ENCODE assay signal across 1 cellular context in genomic region chr3:66083961-66084270, GRCh38.
TF ChIP-seq lines count a peak whose summit lies in the region.

No MANE protein-coding gene starts in this region.

TF ChIP-seq in HepG2, 621 proteins besides CTCF, POLR2A, EP300 and RAD21 (continued from another document and continues in another):
- peak; percentile 81 to 86 for TF ChIP-seq NR2F1 (CRISPR knock-in tag; IDR thresholded peaks at IDR 0.05)
- no peak for TF ChIP-seq YEATS2 (CRISPR knock-in tag; IDR thresholded peaks at IDR 0.05; ENCODE audit: borderline replicate concordance)
- TF ChIP-seq NCOR1 (IDR thresholded peaks at IDR 0.05; ENCODE audit: borderline replicate concordance, low read length), result 0 out of 2 replicates have a peak, but pooled peaks have one; percentile 22
- TF ChIP-seq, protein P1, sequence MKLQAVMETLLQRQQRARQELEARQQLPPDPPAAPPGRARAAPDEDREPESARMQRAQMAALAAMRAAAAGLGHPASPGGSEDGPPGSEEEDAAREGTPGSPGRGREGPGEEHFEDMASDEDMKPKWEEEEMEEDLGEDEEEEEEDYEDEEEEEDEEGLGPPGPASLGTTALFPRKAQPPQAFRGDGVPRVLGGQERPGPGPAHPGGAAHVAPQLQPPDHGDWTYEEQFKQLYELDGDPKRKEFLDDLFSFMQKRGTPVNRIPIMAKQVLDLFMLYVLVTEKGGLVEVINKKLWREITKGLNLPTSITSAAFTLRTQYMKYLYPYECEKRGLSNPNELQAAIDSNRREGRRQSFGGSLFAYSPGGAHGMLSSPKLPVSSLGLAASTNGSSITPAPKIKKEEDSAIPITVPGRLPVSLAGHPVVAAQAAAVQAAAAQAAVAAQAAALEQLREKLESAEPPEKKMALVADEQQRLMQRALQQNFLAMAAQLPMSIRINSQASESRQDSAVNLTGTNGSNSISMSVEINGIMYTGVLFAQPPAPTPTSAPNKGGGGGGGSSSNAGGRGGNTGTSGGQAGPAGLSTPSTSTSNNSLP (IDR thresholded peaks at IDR 0.05; ENCODE audit: low read depth, low read length), result peak; percentile 51; the same call in 1 of the 2 replicates
- TF ChIP-seq, protein P2, sequence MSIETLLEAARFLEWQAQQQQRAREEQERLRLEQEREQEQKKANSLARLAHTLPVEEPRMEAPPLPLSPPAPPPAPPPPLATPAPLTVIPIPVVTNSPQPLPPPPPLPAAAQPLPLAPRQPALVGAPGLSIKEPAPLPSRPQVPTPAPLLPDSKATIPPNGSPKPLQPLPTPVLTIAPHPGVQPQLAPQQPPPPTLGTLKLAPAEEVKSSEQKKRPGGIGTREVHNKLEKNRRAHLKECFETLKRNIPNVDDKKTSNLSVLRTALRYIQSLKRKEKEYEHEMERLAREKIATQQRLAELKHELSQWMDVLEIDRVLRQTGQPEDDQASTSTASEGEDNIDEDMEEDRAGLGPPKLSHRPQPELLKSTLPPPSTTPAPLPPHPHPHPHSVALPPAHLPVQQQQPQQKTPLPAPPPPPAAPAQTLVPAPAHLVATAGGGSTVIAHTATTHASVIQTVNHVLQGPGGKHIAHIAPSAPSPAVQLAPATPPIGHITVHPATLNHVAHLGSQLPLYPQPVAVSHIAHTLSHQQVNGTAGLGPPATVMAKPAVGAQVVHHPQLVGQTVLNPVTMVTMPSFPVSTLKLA (IDR thresholded peaks at IDR 0.05), result no peak
- TF ChIP-seq, protein P3, sequence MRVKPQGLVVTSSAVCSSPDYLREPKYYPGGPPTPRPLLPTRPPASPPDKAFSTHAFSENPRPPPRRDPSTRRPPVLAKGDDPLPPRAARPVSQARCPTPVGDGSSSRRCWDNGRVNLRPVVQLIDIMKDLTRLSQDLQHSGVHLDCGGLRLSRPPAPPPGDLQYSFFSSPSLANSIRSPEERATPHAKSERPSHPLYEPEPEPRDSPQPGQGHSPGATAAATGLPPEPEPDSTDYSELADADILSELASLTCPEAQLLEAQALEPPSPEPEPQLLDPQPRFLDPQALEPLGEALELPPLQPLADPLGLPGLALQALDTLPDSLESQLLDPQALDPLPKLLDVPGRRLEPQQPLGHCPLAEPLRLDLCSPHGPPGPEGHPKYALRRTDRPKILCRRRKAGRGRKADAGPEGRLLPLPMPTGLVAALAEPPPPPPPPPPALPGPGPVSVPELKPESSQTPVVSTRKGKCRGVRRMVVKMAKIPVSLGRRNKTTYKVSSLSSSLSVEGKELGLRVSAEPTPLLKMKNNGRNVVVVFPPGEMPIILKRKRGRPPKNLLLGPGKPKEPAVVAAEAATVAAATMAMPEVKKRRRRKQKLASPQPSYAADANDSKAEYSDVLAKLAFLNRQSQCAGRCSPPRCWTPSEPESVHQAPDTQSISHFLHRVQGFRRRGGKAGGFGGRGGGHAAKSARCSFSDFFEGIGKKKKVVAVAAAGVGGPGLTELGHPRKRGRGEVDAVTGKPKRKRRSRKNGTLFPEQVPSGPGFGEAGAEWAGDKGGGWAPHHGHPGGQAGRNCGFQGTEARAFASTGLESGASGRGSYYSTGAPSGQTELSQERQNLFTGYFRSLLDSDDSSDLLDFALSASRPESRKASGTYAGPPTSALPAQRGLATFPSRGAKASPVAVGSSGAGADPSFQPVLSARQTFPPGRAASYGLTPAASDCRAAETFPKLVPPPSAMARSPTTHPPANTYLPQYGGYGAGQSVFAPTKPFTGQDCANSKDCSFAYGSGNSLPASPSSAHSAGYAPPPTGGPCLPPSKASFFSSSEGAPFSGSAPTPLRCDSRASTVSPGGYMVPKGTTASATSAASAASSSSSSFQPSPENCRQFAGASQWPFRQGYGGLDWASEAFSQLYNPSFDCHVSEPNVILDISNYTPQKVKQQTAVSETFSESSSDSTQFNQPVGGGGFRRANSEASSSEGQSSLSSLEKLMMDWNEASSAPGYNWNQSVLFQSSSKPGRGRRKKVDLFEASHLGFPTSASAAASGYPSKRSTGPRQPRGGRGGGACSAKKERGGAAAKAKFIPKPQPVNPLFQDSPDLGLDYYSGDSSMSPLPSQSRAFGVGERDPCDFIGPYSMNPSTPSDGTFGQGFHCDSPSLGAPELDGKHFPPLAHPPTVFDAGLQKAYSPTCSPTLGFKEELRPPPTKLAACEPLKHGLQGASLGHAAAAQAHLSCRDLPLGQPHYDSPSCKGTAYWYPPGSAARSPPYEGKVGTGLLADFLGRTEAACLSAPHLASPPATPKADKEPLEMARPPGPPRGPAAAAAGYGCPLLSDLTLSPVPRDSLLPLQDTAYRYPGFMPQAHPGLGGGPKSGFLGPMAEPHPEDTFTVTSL (CRISPR knock-in tag; IDR thresholded peaks at IDR 0.05; ENCODE audit: borderline replicate concordance), result peak; percentile 53; the same call in 1 of the 2 replicates
- 0 out of 2 replicates have a peak, but pooled peaks have one; percentile 28 for TF ChIP-seq MIXL1 (CRISPR knock-in tag; IDR thresholded peaks at IDR 0.05)
- no peak for TF ChIP-seq ZNF672 (CRISPR knock-in tag; IDR thresholded peaks at IDR 0.05)
- TF ChIP-seq SAP130 (CRISPR knock-in tag; IDR thresholded peaks at IDR 0.05; ENCODE audit: low read depth), result peak; percentile 18; the same call in 1 of the 2 replicates
- no peak for TF ChIP-seq FOXP1 (IDR thresholded peaks at IDR 0.05)
- peak; percentile 48; the same call in 1 of the 2 replicates for TF ChIP-seq FOXP1 (CRISPR knock-in tag; IDR thresholded peaks at IDR 0.05)
- TF ChIP-seq GMEB2 (CRISPR knock-in tag; IDR thresholded peaks at IDR 0.05; ENCODE audit: low read depth), result no peak
- no peak for TF ChIP-seq ZNF24 (IDR thresholded peaks at IDR 0.05)
- peak; percentile 71 for TF ChIP-seq RARA (CRISPR knock-in tag; IDR thresholded peaks at IDR 0.05)
- no peak for TF ChIP-seq SNRNP70 (IDR thresholded peaks at IDR 0.05; ENCODE audit: low read depth, low read length)
- TF ChIP-seq JARID2 (CRISPR knock-in tag; IDR thresholded peaks at IDR 0.05; ENCODE audit: insufficient replicate concordance), result no peak
- no peak for TF ChIP-seq ZSCAN20 (CRISPR knock-in tag; IDR thresholded peaks at IDR 0.05; ENCODE audit: borderline replicate concordance)
- no peak for TF ChIP-seq ARNT2 (CRISPR knock-in tag; IDR thresholded peaks at IDR 0.05; ENCODE audit: low read depth)
- peak; percentile 60 for TF ChIP-seq NR2C2 (CRISPR knock-in tag; IDR thresholded peaks at IDR 0.05; ENCODE audit: borderline replicate concordance)
- TF ChIP-seq, protein P4, sequence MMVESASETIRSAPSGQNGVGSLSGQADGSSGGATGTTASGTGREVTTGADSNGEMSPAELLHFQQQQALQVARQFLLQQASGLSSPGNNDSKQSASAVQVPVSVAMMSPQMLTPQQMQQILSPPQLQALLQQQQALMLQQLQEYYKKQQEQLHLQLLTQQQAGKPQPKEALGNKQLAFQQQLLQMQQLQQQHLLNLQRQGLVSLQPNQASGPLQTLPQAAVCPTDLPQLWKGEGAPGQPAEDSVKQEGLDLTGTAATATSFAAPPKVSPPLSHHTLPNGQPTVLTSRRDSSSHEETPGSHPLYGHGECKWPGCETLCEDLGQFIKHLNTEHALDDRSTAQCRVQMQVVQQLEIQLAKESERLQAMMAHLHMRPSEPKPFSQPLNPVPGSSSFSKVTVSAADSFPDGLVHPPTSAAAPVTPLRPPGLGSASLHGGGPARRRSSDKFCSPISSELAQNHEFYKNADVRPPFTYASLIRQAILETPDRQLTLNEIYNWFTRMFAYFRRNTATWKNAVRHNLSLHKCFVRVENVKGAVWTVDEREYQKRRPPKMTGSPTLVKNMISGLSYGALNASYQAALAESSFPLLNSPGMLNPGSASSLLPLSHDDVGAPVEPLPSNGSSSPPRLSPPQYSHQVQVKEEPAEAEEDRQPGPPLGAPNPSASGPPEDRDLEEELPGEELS (CRISPR knock-in tag; IDR thresholded peaks at IDR 0.05), result peak; percentile 41; the same call in 1 of the 2 replicates
- TF ChIP-seq, protein P5, sequence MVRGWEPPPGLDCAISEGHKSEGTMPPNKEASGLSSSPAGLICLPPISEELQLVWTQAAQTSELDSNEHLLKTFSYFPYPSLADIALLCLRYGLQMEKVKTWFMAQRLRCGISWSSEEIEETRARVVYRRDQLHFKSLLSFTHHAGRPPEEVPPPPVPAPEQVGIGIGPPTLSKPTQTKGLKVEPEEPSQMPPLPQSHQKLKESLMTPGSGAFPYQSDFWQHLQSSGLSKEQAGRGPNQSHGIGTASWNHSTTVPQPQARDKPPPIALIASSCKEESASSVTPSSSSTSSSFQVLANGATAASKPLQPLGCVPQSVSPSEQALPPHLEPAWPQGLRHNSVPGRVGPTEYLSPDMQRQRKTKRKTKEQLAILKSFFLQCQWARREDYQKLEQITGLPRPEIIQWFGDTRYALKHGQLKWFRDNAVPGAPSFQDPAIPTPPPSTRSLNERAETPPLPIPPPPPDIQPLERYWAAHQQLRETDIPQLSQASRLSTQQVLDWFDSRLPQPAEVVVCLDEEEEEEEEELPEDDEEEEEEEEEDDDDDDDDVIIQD (CRISPR knock-in tag; IDR thresholded peaks at IDR 0.05; ENCODE audit: low read depth), result peak; percentile 36; the same call in 1 of the 2 replicates
- peak; percentile 94 for TF ChIP-seq NR2F6 (IDR thresholded peaks at IDR 0.05)
- TF ChIP-seq NR2F6 (CRISPR knock-in tag; IDR thresholded peaks at IDR 0.05), result peak; percentile 87
- no peak for TF ChIP-seq MAZ (IDR thresholded peaks at IDR 0.05; ENCODE audit: borderline replicate concordance, low read depth, low read length)
- TF ChIP-seq MAZ (CRISPR knock-in tag; IDR thresholded peaks at IDR 0.05; ENCODE audit: low read depth), result no peak
- peak; percentile 59 for TF ChIP-seq FOXA3 (CRISPR knock-in tag; IDR thresholded peaks at IDR 0.05)
- no peak for TF ChIP-seq ZNF124 (CRISPR knock-in tag; IDR thresholded peaks at IDR 0.05)
- peak; percentile 64 for TF ChIP-seq HNF4A (CRISPR knock-in tag; IDR thresholded peaks at IDR 0.05)
- no peak for TF ChIP-seq ZNF530 (CRISPR knock-in tag; IDR thresholded peaks at IDR 0.05; ENCODE audit: low read depth)
- TF ChIP-seq, protein P6, sequence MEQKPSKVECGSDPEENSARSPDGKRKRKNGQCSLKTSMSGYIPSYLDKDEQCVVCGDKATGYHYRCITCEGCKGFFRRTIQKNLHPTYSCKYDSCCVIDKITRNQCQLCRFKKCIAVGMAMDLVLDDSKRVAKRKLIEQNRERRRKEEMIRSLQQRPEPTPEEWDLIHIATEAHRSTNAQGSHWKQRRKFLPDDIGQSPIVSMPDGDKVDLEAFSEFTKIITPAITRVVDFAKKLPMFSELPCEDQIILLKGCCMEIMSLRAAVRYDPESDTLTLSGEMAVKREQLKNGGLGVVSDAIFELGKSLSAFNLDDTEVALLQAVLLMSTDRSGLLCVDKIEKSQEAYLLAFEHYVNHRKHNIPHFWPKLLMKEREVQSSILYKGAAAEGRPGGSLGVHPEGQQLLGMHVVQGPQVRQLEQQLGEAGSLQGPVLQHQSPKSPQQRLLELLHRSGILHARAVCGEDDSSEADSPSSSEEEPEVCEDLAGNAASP (CRISPR knock-in tag; IDR thresholded peaks at IDR 0.05; ENCODE audit: borderline replicate concordance), result peak; percentile 82; the same call in 1 of the 2 replicates
- TF ChIP-seq, protein P7, sequence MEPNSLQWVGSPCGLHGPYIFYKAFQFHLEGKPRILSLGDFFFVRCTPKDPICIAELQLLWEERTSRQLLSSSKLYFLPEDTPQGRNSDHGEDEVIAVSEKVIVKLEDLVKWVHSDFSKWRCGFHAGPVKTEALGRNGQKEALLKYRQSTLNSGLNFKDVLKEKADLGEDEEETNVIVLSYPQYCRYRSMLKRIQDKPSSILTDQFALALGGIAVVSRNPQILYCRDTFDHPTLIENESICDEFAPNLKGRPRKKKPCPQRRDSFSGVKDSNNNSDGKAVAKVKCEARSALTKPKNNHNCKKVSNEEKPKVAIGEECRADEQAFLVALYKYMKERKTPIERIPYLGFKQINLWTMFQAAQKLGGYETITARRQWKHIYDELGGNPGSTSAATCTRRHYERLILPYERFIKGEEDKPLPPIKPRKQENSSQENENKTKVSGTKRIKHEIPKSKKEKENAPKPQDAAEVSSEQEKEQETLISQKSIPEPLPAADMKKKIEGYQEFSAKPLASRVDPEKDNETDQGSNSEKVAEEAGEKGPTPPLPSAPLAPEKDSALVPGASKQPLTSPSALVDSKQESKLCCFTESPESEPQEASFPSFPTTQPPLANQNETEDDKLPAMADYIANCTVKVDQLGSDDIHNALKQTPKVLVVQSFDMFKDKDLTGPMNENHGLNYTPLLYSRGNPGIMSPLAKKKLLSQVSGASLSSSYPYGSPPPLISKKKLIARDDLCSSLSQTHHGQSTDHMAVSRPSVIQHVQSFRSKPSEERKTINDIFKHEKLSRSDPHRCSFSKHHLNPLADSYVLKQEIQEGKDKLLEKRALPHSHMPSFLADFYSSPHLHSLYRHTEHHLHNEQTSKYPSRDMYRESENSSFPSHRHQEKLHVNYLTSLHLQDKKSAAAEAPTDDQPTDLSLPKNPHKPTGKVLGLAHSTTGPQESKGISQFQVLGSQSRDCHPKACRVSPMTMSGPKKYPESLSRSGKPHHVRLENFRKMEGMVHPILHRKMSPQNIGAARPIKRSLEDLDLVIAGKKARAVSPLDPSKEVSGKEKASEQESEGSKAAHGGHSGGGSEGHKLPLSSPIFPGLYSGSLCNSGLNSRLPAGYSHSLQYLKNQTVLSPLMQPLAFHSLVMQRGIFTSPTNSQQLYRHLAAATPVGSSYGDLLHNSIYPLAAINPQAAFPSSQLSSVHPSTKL (CRISPR knock-in tag; IDR thresholded peaks at IDR 0.05), result peak; percentile 58; the same call in 1 of the 2 replicates
- TF ChIP-seq ISL2 (CRISPR knock-in tag; IDR thresholded peaks at IDR 0.05), result 0 out of 2 replicates have a peak, but pooled peaks have one; percentile 34
- TF ChIP-seq ZC3H13 (CRISPR knock-in tag; IDR thresholded peaks at IDR 0.05), result no peak
